In the genomic region with DNA sequence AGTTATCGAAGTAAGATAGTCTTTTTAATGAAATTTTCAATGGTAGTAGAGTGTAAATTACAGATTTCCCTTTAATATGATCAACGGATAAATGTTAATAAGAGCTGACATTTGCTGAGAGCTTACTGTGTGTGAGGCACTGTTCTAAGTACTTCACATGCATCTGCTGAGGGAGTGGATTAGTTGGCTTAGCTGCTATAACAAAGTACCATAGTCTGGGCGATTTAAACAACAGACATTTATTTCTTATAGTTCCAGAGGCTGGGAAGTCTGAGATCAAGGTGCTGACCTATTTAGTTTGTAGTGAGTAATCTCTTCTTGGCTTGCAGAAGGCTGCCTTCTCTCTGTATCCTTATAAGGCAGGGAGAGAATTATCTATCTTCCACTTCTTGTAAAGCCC, we compare ENCODE assay signal across 22 cellular contexts.
"Had no signal": no experiment of that assay in that cellular context is flagged by ENCODE, and none has a peak within 500 bp of the region (broad histone marks: within the 10 kb centered on the region; RNA-seq: fewer than 3 reads in every experiment).

No MANE protein-coding gene starts in this region.

- H3K27ac ChIP-seq: SJSA1, SK-N-MC had no signal

- H3K27me3 ChIP-seq: MG63, SJSA1 had no signal

- ATAC-seq: HepG2 had no signal

- H3K4me3 ChIP-seq: MG63, SJSA1, SK-N-MC had no signal

- H3K9me3 ChIP-seq: MG63, SJSA1 had no signal

- DNase-seq: IMR-90, Karpas-422, KG1, MG63, NCI-H1092, NCI-H1105 treated with DMSO at 0.1 percent for 48 hours, NCI-H1417 treated with DMSO at 0.1 percent for 48 hours, NCI-H146, NCI-H1694 treated with DMSO at 0.1 percent for 48 hours, NCI-H1930, NCI-H2081, NCI-H2107, NCI-H2227 treated with DMSO at 0.1 percent for 48 hours, NCI-H446, NCI-H510A, NCI-H526, Right ventricle myocardium superior, RPMI8226, SIG-M5 had no signal

- H3K36me3 ChIP-seq: MG63, SJSA1 had no signal
